12 cellular contexts compared by ENCODE assay signal in the genomic region with DNA sequence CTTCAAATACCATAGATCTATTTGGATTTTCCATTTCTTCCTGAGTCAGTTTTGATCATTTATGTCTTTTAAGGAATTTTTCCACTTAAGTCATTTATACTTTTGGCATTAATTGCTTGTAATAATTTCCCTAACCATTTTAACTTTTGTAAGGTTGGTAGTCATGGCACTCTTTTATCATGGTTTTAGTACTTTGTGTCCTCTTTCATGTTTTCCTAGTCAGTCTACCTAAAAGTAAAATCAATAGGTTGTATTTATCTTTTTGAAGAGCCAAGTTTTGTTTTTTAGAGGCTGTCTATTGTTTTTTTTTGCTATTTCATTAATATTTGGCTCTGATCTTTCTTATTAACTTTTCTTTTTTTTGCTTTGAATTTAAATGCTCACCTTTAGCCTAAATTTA. TPM values are rescaled to one million over a fixed set of nuclear protein-coding genes. Genes with fewer than 3 reads are reported as not detected.
"Had no signal": no experiment of that assay in that cellular context is flagged by ENCODE, and none has a peak within 500 bp of the region (broad histone marks: within the 10 kb centered on the region; RNA-seq: fewer than 3 reads in every experiment).

No MANE protein-coding gene starts in this region.

- H3K9me3 Mint-ChIP-seq: GM23338, H9, HFFc6 had no signal

- H3K9ac ChIP-seq: GM23248 had no signal

- H3K4me1 ChIP-seq: HAP-1 had no signal

- H3K4me3 ChIP-seq: GM23248, GM23338, HAP-1 had no signal

- DNase-seq: GM23248, GOT3, H7, H9, HCEC 1CT, HFFc6 had no signal

- H3K4me1 Mint-ChIP-seq: GM23338, H9 had no signal

- H3K36me3 ChIP-seq: HAP-1 had no signal

- H2AFZ ChIP-seq: GM23248, GM23338 had no signal

- H3K27ac ChIP-seq: GM23248 had no signal

- H3K4me2 ChIP-seq: GM23338 had no signal

- ATAC-seq: GM23338, HCT116 had no signal

- H3K4me3 Mint-ChIP-seq: GM23338, H9, HFFc6 had no signal

- H3K9me3 ChIP-seq: HAP-1 had no signal

- FAIRE-seq: H1, H54 had no signal

- H3K27ac Mint-ChIP-seq: GM23338, H9, HFFc6 had no signal

RNA-seq across cellular contexts. Expression of a gene that starts 45.5 kb away (rescaled TPM):
- total RNA-seq: GM23248, GM23338, H1, H4, H7, H9, HFFc6 had no signal
- polyA plus RNA-seq: GM23248, GM23338, H1 had no signal
